ENCODE assay signal across 1 cellular context in the genomic region with DNA sequence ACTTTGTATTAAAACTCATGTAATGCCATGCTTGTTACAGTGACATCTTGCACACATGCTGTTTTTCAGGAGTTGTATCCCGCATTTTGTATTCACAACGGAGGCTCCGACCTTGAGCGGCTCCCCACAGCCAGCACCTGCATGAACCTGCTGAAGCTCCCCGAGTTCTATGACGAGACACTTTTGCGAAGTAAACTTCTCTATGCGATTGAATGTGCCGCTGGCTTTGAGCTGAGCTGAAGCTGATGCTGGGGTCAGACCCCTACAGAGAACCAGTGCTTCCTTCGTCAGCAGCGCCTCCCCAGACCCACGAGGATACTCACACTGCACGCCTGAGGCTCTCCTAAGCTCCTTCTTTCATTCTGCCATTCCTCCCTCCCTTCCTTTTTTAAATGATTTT.
TF ChIP-seq lines count a peak whose summit lies in the region.

No MANE protein-coding gene starts in this region.

TF ChIP-seq in GM23338, 12 proteins besides CTCF, POLR2A, EP300 and RAD21 (continued from another document):
- TF ChIP-seq, protein P1, sequence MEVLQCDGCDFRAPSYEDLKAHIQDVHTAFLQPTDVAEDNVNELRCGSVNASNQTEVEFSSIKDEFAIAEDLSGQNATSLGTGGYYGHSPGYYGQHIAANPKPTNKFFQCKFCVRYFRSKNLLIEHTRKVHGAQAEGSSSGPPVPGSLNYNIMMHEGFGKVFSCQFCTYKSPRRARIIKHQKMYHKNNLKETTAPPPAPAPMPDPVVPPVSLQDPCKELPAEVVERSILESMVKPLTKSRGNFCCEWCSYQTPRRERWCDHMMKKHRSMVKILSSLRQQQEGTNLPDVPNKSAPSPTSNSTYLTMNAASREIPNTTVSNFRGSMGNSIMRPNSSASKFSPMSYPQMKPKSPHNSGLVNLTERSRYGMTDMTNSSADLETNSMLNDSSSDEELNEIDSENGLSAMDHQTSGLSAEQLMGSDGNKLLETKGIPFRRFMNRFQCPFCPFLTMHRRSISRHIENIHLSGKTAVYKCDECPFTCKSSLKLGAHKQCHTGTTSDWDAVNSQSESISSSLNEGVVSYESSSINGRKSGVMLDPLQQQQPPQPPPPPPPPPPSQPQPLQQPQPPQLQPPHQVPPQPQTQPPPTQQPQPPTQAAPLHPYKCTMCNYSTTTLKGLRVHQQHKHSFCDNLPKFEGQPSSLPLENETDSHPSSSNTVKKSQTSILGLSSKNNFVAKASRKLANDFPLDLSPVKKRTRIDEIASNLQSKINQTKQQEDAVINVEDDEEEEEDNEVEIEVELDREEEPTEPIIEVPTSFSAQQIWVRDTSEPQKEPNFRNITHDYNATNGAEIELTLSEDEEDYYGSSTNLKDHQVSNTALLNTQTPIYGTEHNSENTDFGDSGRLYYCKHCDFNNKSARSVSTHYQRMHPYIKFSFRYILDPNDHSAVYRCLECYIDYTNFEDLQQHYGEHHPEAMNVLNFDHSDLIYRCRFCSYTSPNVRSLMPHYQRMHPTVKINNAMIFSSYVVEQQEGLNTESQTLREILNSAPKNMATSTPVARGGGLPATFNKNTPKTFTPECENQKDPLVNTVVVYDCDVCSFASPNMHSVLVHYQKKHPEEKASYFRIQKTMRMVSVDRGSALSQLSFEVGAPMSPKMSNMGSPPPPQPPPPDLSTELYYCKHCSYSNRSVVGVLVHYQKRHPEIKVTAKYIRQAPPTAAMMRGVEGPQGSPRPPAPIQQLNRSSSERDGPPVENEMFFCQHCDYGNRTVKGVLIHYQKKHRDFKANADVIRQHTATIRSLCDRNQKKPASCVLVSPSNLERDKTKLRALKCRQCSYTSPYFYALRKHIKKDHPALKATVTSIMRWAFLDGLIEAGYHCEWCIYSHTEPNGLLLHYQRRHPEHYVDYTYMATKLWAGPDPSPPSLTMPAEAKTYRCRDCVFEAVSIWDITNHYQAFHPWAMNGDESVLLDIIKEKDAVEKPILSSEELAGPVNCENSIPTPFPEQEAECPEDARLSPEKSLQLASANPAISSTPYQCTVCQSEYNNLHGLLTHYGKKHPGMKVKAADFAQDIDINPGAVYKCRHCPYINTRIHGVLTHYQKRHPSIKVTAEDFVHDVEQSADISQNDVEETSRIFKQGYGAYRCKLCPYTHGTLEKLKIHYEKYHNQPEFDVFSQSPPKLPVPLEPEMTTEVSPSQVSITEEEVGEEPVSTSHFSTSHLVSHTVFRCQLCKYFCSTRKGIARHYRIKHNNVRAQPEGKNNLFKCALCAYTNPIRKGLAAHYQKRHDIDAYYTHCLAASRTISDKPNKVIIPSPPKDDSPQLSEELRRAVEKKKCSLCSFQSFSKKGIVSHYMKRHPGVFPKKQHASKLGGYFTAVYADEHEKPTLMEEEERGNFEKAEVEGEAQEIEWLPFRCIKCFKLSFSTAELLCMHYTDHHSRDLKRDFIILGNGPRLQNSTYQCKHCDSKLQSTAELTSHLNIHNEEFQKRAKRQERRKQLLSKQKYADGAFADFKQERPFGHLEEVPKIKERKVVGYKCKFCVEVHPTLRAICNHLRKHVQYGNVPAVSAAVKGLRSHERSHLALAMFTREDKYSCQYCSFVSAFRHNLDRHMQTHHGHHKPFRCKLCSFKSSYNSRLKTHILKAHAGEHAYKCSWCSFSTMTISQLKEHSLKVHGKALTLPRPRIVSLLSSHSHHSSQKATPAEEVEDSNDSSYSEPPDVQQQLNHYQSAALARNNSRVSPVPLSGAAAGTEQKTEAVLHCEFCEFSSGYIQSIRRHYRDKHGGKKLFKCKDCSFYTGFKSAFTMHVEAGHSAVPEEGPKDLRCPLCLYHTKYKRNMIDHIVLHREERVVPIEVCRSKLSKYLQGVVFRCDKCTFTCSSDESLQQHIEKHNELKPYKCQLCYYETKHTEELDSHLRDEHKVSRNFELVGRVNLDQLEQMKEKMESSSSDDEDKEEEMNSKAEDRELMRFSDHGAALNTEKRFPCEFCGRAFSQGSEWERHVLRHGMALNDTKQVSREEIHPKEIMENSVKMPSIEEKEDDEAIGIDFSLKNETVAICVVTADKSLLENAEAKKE (CRISPR knock-in tag; IDR thresholded peaks at IDR 0.05): no peak
- TF ChIP-seq JUNB (IDR thresholded peaks at IDR 0.05; ENCODE audit: unreplicated experiment): no peak
